ENCODE assay signal across 8 cellular contexts in genomic region chr2:44479127-44479887, GRCh38.
DNase-seq lines count a peak whose midpoint lies in the region; ATAC-seq, FAIRE-seq and TF ChIP-seq lines count a peak whose summit lies in the region.

No MANE protein-coding gene starts in this region.

- FAIRE-seq in frontal cortex (lab: Jason Lieb, UNC), result peak; percentile 96

- no TSS peak for BruUV-seq in IMR-90 (replicated peaks; lab: Mats Ljungman, UMichigan)

- ATAC-seq in GM21737 (IDR thresholded peaks at IDR 0.05; ENCODE audit: unreplicated experiment) (peak; percentile 95), IMR-90 (ENCODE audit: low read depth) (peak; percentile 100)
- peak; percentile 96 for ATAC-seq in activated T-helper 17 cell treated with anti-CD3 and anti-CD28 coated beads, Interleukin-2, amount 50 U/mL, for 72 hours (replicated peaks)

- DNase-seq in G401 (ENCODE audit: low spot score) (peak; percentile 83), IMR-90 (peak; percentile 87), NOMO-1 (lab: John Stamatoyannopoulos, UW; ENCODE audit: unreplicated experiment in 2 of 2) (peak; percentile 64 to 86), frontal cortex (ENCODE audit: low spot score in 2 of 2) (peak; percentile 30 to 64), osteoblast (ENCODE audit: insufficient read length, low spot score, missing footprints) (peak; percentile 81), T-helper 9 cell (no peak)

- H2BK20ac ChIP-seq in IMR-90 (ENCODE audit: low read depth, low read length), result no peak overlapping the region

- CTCF ChIA-PET in IMR-90 (lab: Yijun Ruan, JAX), result interaction anchor here (0.5 to 1.9 kb wide), 48 partner anchors 10 to 1128 kb away, joined by 3 to 28 read pairs (median 4); no protein-coding TSS in a partner anchor

- intact Hi-C loops in IMR-90 (cut with micrococcal nuclease), result loop anchor here (1.0 to 10.0 kb wide), 8 partner anchors 87 to 1015 kb away; no protein-coding TSS in a partner anchor

- no peak overlapping the region for H2AK5ac ChIP-seq in IMR-90 (ENCODE audit: low read depth, low read length)

- no CpG with 5 or more reads among the region's 5 CpGs for WGBS in IMR-90 (ENCODE audit: extremely low coverage in 2 of 2, insufficient read length in 1 of 2), 2 experiments

- H3K79me2 ChIP-seq in osteoblast (ENCODE audit: insufficient read depth, low read length), result no peaks in the 10 kb centered on the region

- H3K4ac ChIP-seq in IMR-90 (ENCODE audit: low read depth, low read length), result no peak overlapping the region

- no peak overlapping the region for H3K14ac ChIP-seq in IMR-90 (replicated peaks; ENCODE audit: low read depth, low read length)

- H3K27ac Mint-ChIP-seq in activated T-helper 17 cell treated with anti-CD3 and anti-CD28 coated beads, Interleukin-2, amount 50 U/mL, for 72 hours, result no peak overlapping the region

- H3K9ac ChIP-seq in IMR-90 (ENCODE audit: low read depth, low read length), result no peak overlapping the region

- H3K27ac ChIP-seq in IMR-90 (ENCODE audit: insufficient read depth, low read length) (no peak overlapping the region), osteoblast (ENCODE audit: low read depth, low read length) (no peak overlapping the region)

- no peak overlapping the region for H3K4me3 ChIP-seq in IMR-90 (ENCODE audit: insufficient read depth, low read depth, low read length)
- no peak overlapping the region for H3K4me3 ChIP-seq in osteoblast (ENCODE audit: insufficient read depth, low read length)

- H3K27me3 Mint-ChIP-seq in activated T-helper 17 cell treated with anti-CD3 and anti-CD28 coated beads, Interleukin-2, amount 50 U/mL, for 72 hours, result no peaks in the 10 kb centered on the region

- no peaks in the 10 kb centered on the region for H3K4me1 Mint-ChIP-seq in activated T-helper 17 cell treated with anti-CD3 and anti-CD28 coated beads, Interleukin-2, amount 50 U/mL, for 72 hours

- no peak overlapping the region for H4K91ac ChIP-seq in IMR-90 (ENCODE audit: insufficient read depth, low read depth, low read length)

- H3K9me3 Mint-ChIP-seq in activated T-helper 17 cell treated with anti-CD3 and anti-CD28 coated beads, Interleukin-2, amount 50 U/mL, for 72 hours, result no peaks in the 10 kb centered on the region

- no peak overlapping the region for H3K56ac ChIP-seq in IMR-90 (ENCODE audit: extremely low read depth, insufficient read depth, low read length)

- H2AFZ ChIP-seq in IMR-90 (replicated peaks; ENCODE audit: low read length, poor library complexity), result no peak overlapping the region
- no peak overlapping the region for H2AFZ ChIP-seq in osteoblast (ENCODE audit: low read length)

- TF ChIP-seq RAD21 in IMR-90 (IDR thresholded peaks at IDR 0.05; ENCODE audit: low read length), result peak; percentile 90

- H3K23ac ChIP-seq in IMR-90 (ENCODE audit: low read depth, low read length), result no peak overlapping the region

- H3K36me3 ChIP-seq in IMR-90 (ENCODE audit: control insufficient read depth, insufficient read depth, low read length), result no peaks in the 10 kb centered on the region
- no peaks in the 10 kb centered on the region for H3K36me3 ChIP-seq in osteoblast (ENCODE audit: insufficient read depth, low read length)

- in situ Hi-C loops in G401 (cut with HindIII; ENCODE audit: low sequenced_read_pairs), result no loop called here
- in situ Hi-C loops in IMR-90 (cut with MboI; ENCODE audit: low sequenced_read_pairs), result loop anchor here (10.0 to 25.0 kb wide), 2 partner anchors 445 to 483 kb away; no protein-coding TSS in a partner anchor

- H3K18ac ChIP-seq in IMR-90 (ENCODE audit: low read depth, low read length), result no peak overlapping the region

- H3K4me3 Mint-ChIP-seq in activated T-helper 17 cell treated with anti-CD3 and anti-CD28 coated beads, Interleukin-2, amount 50 U/mL, for 72 hours, result no peak overlapping the region

- H3K4me1 ChIP-seq in IMR-90 (ENCODE audit: control insufficient read depth, insufficient read depth, low read length), result no peaks in the 10 kb centered on the region
- no peaks in the 10 kb centered on the region for H3K4me1 ChIP-seq in osteoblast (ENCODE audit: insufficient read depth, low read length)

- H3K9me3 ChIP-seq in IMR-90 (ENCODE audit: control insufficient read depth, insufficient read depth, low read length) (no peaks in the 10 kb centered on the region), osteoblast (ENCODE audit: low read depth, low read length) (no peaks in the 10 kb centered on the region)

- H4K20me1 ChIP-seq in IMR-90 (ENCODE audit: insufficient read depth, low read length) (no peaks in the 10 kb centered on the region), osteoblast (ENCODE audit: insufficient read depth, low read length) (no peaks in the 10 kb centered on the region)

- no peak overlapping the region for H2BK15ac ChIP-seq in IMR-90 (ENCODE audit: low read depth, low read length)

- POLR2A ChIA-PET in IMR-90 (lab: Charles Lee; ENCODE audit: unreplicated experiment), result no interaction called here

- peak; percentile 100; the same call in 1 of the 2 replicates for TF ChIP-seq CTCF in IMR-90 (conservative IDR thresholded peaks at IDR 0.05; ENCODE audit: low read depth, low read length)
- TF ChIP-seq CTCF in osteoblast (IDR thresholded peaks at IDR 0.05; ENCODE audit: extremely low read depth, low read depth, low read length), result peak; percentile 100

- dilution Hi-C loops in IMR-90 (cut with HindIII; ENCODE audit: low sequenced_read_pairs, unreplicated experiment), result no loop called here

- H3K4me2 ChIP-seq in IMR-90 (ENCODE audit: low read depth, low read length) (no peak overlapping the region), osteoblast (ENCODE audit: insufficient read depth, low read length) (no peak overlapping the region)

- no peaks in the 10 kb centered on the region for H3K27me3 ChIP-seq in IMR-90 (ENCODE audit: control insufficient read depth, insufficient read depth, low read length)
- H3K27me3 ChIP-seq in osteoblast (ENCODE audit: insufficient read depth, low read length), result no peaks in the 10 kb centered on the region

- no peak overlapping the region for H2AK9ac ChIP-seq in IMR-90 (replicated peaks; ENCODE audit: low read depth, low read length, poor library complexity)

- H2BK120ac ChIP-seq in IMR-90 (ENCODE audit: low read depth, low read length), result no peak overlapping the region

- H2BK5ac ChIP-seq in IMR-90 (ENCODE audit: low read depth, low read length, poor library complexity, severe bottlenecking), result no peak overlapping the region

- H4K8ac ChIP-seq in IMR-90 (ENCODE audit: low read depth in 2 of 2, low read length in 2 of 2), result no peak overlapping the region

- no peaks in the 10 kb centered on the region; a peak in 1 of 4 replicates for H3K79me1 ChIP-seq in IMR-90 (ENCODE audit: low read depth in 1 of 2, low read length in 2 of 2)

- TF ChIP-seq POLR2A in IMR-90 (IDR thresholded peaks at IDR 0.05; ENCODE audit: low read depth, low read length), result no peak

- H3K36me3 Mint-ChIP-seq in activated T-helper 17 cell treated with anti-CD3 and anti-CD28 coated beads, Interleukin-2, amount 50 U/mL, for 72 hours (ENCODE audit: low read depth), result peaks cover under 1% of the 10 kb centered on the region

- no peaks in the 10 kb centered on the region for H3K9me1 ChIP-seq in IMR-90 (ENCODE audit: insufficient read depth, low read length)

- no peak overlapping the region for H4K5ac ChIP-seq in IMR-90 (ENCODE audit: low read depth, low read length)

TF ChIP-seq in IMR-90, 13 proteins besides CTCF, POLR2A, EP300 and RAD21:
- TF ChIP-seq MAFK (IDR thresholded peaks at IDR 0.05; ENCODE audit: low read depth, low read length) (peak; percentile 47; the same call in 1 of the 2 replicates), BHLHE40 (IDR thresholded peaks at IDR 0.05; ENCODE audit: low read depth, low read length) (no peak), NFE2L2 (IDR thresholded peaks at IDR 0.05; ENCODE audit: low read depth, low read length) (no peak), USF2 (IDR thresholded peaks at IDR 0.05; ENCODE audit: low read depth, low read length) (no peak), SMC3 (IDR thresholded peaks at IDR 0.05; ENCODE audit: low read depth, low read length) (peak; percentile 96)
- TF ChIP-seq, protein P1, sequence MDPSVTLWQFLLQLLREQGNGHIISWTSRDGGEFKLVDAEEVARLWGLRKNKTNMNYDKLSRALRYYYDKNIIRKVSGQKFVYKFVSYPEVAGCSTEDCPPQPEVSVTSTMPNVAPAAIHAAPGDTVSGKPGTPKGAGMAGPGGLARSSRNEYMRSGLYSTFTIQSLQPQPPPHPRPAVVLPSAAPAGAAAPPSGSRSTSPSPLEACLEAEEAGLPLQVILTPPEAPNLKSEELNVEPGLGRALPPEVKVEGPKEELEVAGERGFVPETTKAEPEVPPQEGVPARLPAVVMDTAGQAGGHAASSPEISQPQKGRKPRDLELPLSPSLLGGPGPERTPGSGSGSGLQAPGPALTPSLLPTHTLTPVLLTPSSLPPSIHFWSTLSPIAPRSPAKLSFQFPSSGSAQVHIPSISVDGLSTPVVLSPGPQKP (IDR thresholded peaks at IDR 0.05; ENCODE audit: borderline replicate concordance, low read depth, low read length), result no peak
